8 cellular contexts compared by ENCODE assay signal in genomic region chr16:2881783-2882459, GRCh38. TPM values are rescaled to one million over a fixed set of nuclear protein-coding genes. Genes with fewer than 3 reads are reported as not detected.
DNase-seq lines count a peak whose midpoint lies in the region; ATAC-seq, FAIRE-seq and TF ChIP-seq lines count a peak whose summit lies in the region.
"Not testable (repeated sequence)": the region's sequence is repeated elsewhere in the genome, so short reads cannot be mapped to it uniquely, and the experiment has no call there.

No MANE protein-coding gene starts in this region.

- not testable (repeated sequence) for BruUV-seq in OCI-LY7 (replicated peaks; lab: Mats Ljungman, UMichigan); HepG2 (replicated peaks; lab: Mats Ljungman, UMichigan)

- not testable (repeated sequence) for TF ChIP-seq RAD21 in HepG2 (CRISPR knock-in tag; IDR thresholded peaks at IDR 0.05)

- H3K4me3 Mint-ChIP-seq in activated T-cell treated with anti-CD3 and anti-CD28 coated beads, Interleukin-2, amount 50 U/mL, for 4 hours, result peak overlapping the region; percentile 84
- H3K4me3 Mint-ChIP-seq in endodermal cell, result peak overlapping the region; percentile 72

- DNase-seq in AG04450 (ENCODE audit: low read depth, low spot score); activated T-cell treated with anti-CD3 and anti-CD28 coated beads, Interleukin-2, amount 50 U/mL, for 4 hours; endodermal cell: not testable (repeated sequence)
- DNase-seq in OCI-LY7 (ENCODE audit: low spot score) (peak; percentile 50), HepG2 (ENCODE audit: low spot score) (peak; percentile 20), gastrocnemius medialis (peak in 1 of 2 donors; percentile 35)

- not testable (repeated sequence) for H3K27ac ChIP-seq in AG04450 (ENCODE audit: low read depth, low read length)
- H3K27ac ChIP-seq in OCI-LY7 (ENCODE audit: low read depth, low read length, poor library complexity, severe bottlenecking) (peak overlapping the region; percentile 52), endodermal cell (ENCODE audit: low read depth, low read length) (peak overlapping the region; percentile 53), HepG2 (ENCODE audit: extremely low read length, insufficient read depth, low read length) (peak overlapping the region; percentile 76), gastrocnemius medialis (peak overlapping the region; percentile 91 to 98 (median 92))

- H3K9ac ChIP-seq in endodermal cell (ENCODE audit: extremely low read depth, low read length, poor library complexity, severe bottlenecking), result not testable (repeated sequence)
- H3K9ac ChIP-seq in HepG2 (ENCODE audit: insufficient read depth, low read depth, low read length), result peak overlapping the region; percentile 46; the same call in 1 of the 2 replicates

- H3K9me2 ChIP-seq in OCI-LY7 (ENCODE audit: insufficient read depth, low read length), result not testable (repeated sequence)

- peak overlapping the region; percentile 86 for H3K4me2 ChIP-seq in OCI-LY7 (ENCODE audit: low read length)
- peak overlapping the region; percentile 79 for H3K4me2 ChIP-seq in HepG2 (ENCODE audit: low read depth, low read length)

- in situ Hi-C loops in HepG2 (cut with HindIII; ENCODE audit: extremely low pct_ligation_motif_present, low pct_unique_long_range_greater_than_20kb); gastrocnemius medialis (cut with MboI; ENCODE audit: low sequenced_read_pairs in 4 of 4): not testable (repeated sequence)

- TF ChIP-seq EP300 in HepG2 (IDR thresholded peaks at IDR 0.05; ENCODE audit: low read depth in 2 of 2, low read length in 2 of 2); HepG2 (CRISPR knock-in tag; IDR thresholded peaks at IDR 0.05; ENCODE audit: borderline replicate concordance): not testable (repeated sequence)

- not testable (repeated sequence) for H3K79me2 ChIP-seq in OCI-LY7 (ENCODE audit: insufficient read depth, low read depth, low read length); HepG2 (ENCODE audit: insufficient read depth, low read length)

- not testable (repeated sequence) for TF ChIP-seq POLR2A in HepG2 (IDR thresholded peaks at IDR 0.05; ENCODE audit: insufficient read depth in 1 of 2, low read depth in 2 of 2, low read length in 2 of 2); gastrocnemius medialis (IDR thresholded peaks at IDR 0.05)

- FAIRE-seq in HepG2 (lab: Jason Lieb, UNC), result not testable (repeated sequence)

- CTCF ChIA-PET in AG04450 (lab: Charles Lee), result interaction anchor here (0.6 to 1.6 kb wide), 5 partner anchors 14 to 150 kb away, joined by 3 to 11 read pairs (median 4); no protein-coding TSS in a partner anchor
- CTCF ChIA-PET in OCI-LY7 (lab: Charles Lee; ENCODE audit: unreplicated experiment); HepG2 (lab: Yijun Ruan, JAX; ENCODE audit: low intra/inter-chr PET ratio, low total read pairs): not testable (repeated sequence)

- H3K4me3 ChIP-seq in AG04450 (ENCODE audit: low read depth, low read length) (peak overlapping the region; percentile 83), OCI-LY7 (ENCODE audit: low read depth, low read length, poor library complexity, severe bottlenecking) (peak overlapping the region; percentile 84), endodermal cell (ENCODE audit: low read length) (peak overlapping the region; percentile 91), HepG2 (replicated peaks in 1 of 3; ENCODE audit: insufficient read depth in 1 of 3, low read depth in 2 of 3, low read length in 3 of 3) (peak overlapping the region; percentile 78 to 95 (median 94)), gastrocnemius medialis (peak overlapping the region; percentile 74 to 94 (median 84))

- H4K20me1 ChIP-seq in OCI-LY7 (ENCODE audit: insufficient read depth, low read length); HepG2 (ENCODE audit: insufficient read depth, low read length): not testable (repeated sequence)

- H3K36me3 ChIP-seq in OCI-LY7 (ENCODE audit: insufficient read depth, low read length); endodermal cell (ENCODE audit: control insufficient read depth, insufficient read depth, low read length); HepG2 (replicated peaks in 1 of 2; ENCODE audit: control insufficient read depth in 1 of 2, insufficient read depth in 2 of 2, low read length in 2 of 2); gastrocnemius medialis: not testable (repeated sequence)

- not testable (repeated sequence) for H3K36me3 Mint-ChIP-seq in activated T-cell treated with anti-CD3 and anti-CD28 coated beads, Interleukin-2, amount 50 U/mL, for 4 hours (ENCODE audit: insufficient read depth); endodermal cell (ENCODE audit: low read depth)

- ATAC-seq in GM19035 (IDR thresholded peaks at IDR 0.05; ENCODE audit: unreplicated experiment) (peak; percentile 15), HG03432 (IDR thresholded peaks at IDR 0.05; ENCODE audit: unreplicated experiment) (peak; percentile 19), HepG2 (peak; percentile 48), gastrocnemius medialis (peak; percentile 21 to 31)
- ATAC-seq in activated T-cell treated with anti-CD3 and anti-CD28 coated beads, Interleukin-2, amount 50 U/mL, for 4 hours, result peak in 1 of 2 donors; percentile 4

- H3K4me1 Mint-ChIP-seq in activated T-cell treated with anti-CD3 and anti-CD28 coated beads, Interleukin-2, amount 50 U/mL, for 4 hours (ENCODE audit: low read depth), result peaks cover 13% of the 10 kb centered on the region
- not testable (repeated sequence) for H3K4me1 Mint-ChIP-seq in endodermal cell

- peak overlapping the region; percentile 70 for H3K27ac Mint-ChIP-seq in endodermal cell

- 26 to 42% methylated on average over 29 to 41 of the region's 41 CpGs for WGBS in endodermal cell (ENCODE audit: insufficient coverage in 1 of 2, insufficient read length in 1 of 2), 2 experiments
- WGBS in HepG2 (ENCODE audit: low lambda C conversion rate), result under 1% methylated on average over 33 of the region's 41 CpGs

- POLR2A ChIA-PET in AG04450 (lab: Yijun Ruan, JAX), result interaction anchor here (1.0 to 2.4 kb wide), 6 partner anchors 14 to 200 kb away, joined by 3 to 16 read pairs (median 8); partner anchors contain the start of genes FLYWCH1 and KCTD5
- POLR2A ChIA-PET in OCI-LY7 (lab: Charles Lee), result interaction anchor here (0.9 to 2.2 kb wide), 6 partner anchors 14 to 200 kb away, joined by 3 to 10 read pairs (median 4); partner anchors contain the start of genes FLYWCH1 and KCTD5
- POLR2A ChIA-PET in HepG2 (lab: Yijun Ruan, JAX), result interaction anchor here (0.9 to 3.4 kb wide), 11 partner anchors 12 to 129 kb away, joined by 3 to 96 read pairs (median 15); partner anchors contain the start of genes FLYWCH1, SRRM2 and ZG16B

- not testable (repeated sequence) for H3K9me3 ChIP-seq in AG04450 (ENCODE audit: control insufficient read depth, insufficient read depth, low read length); endodermal cell (ENCODE audit: control insufficient read depth, low read length); HepG2 (ENCODE audit: low read length); gastrocnemius medialis
- peaks cover 11% of the 10 kb centered on the region for H3K9me3 ChIP-seq in OCI-LY7 (ENCODE audit: low read length)

- not testable (repeated sequence) for TF ChIP-seq CTCF in AG04450 (IDR thresholded peaks at IDR 0.05; ENCODE audit: low read depth, low read length); OCI-LY7 (conservative IDR thresholded peaks at IDR 0.05; ENCODE audit: low read length); endodermal cell (conservative IDR thresholded peaks at IDR 0.05); HepG2 (CRISPR knock-in tag; IDR thresholded peaks at IDR 0.05); gastrocnemius medialis (IDR thresholded peaks at IDR 0.05 in 4 of 5, conservative IDR thresholded peaks at IDR 0.05 in 1 of 5)

- not testable (repeated sequence) for H3K27me3 Mint-ChIP-seq in activated T-cell treated with anti-CD3 and anti-CD28 coated beads, Interleukin-2, amount 50 U/mL, for 4 hours (ENCODE audit: low read depth)
- H3K27me3 Mint-ChIP-seq in endodermal cell (ENCODE audit: insufficient read depth), result peaks cover 17% of the 10 kb centered on the region

- H2AFZ ChIP-seq in OCI-LY7 (ENCODE audit: low read length), result peak overlapping the region; percentile 91
- not testable (repeated sequence) for H2AFZ ChIP-seq in HepG2 (ENCODE audit: low read length)

- not testable (repeated sequence) for H3K9me3 Mint-ChIP-seq in activated T-cell treated with anti-CD3 and anti-CD28 coated beads, Interleukin-2, amount 50 U/mL, for 4 hours
- H3K9me3 Mint-ChIP-seq in endodermal cell, result peaks cover 10% of the 10 kb centered on the region

- intact Hi-C loops in OCI-LY7 (cut with micrococcal nuclease; ENCODE audit: unreplicated experiment) (loop anchor here (1.0 kb wide), 1 partner anchor 23 kb away; no protein-coding TSS in a partner anchor), HepG2 (cut with micrococcal nuclease; ENCODE audit: unreplicated experiment) (loop anchor here (2.0 kb wide), 1 partner anchor 23 kb away; no protein-coding TSS in a partner anchor), gastrocnemius medialis (cut with DNase I; ENCODE audit: low total_unique reads) (loop anchor here (1.0 to 10.0 kb wide), 4 partner anchors 14 to 263 kb away; no protein-coding TSS in a partner anchor)

- H3K27me3 ChIP-seq in AG04450 (ENCODE audit: control insufficient read depth, insufficient read depth, low read length); endodermal cell (ENCODE audit: control insufficient read depth, insufficient read depth, low read length, poor library complexity, severe bottlenecking); HepG2 (ENCODE audit: control insufficient read depth in 1 of 2, insufficient read depth in 2 of 2, low read length in 2 of 2); gastrocnemius medialis: not testable (repeated sequence)

- H3K4me1 ChIP-seq in OCI-LY7 (ENCODE audit: insufficient read depth, low read length, poor library complexity, severe bottlenecking); endodermal cell (ENCODE audit: control insufficient read depth, insufficient read depth, low read length); HepG2 (ENCODE audit: insufficient read depth, low read length); gastrocnemius medialis: not testable (repeated sequence)

RNA-seq across cellular contexts. Expression of gene FLYWCH2, which starts 1.1 kb away (rescaled TPM):
- polyA plus RNA-seq in AG04450 (2011; rRNA removed), result 22.4 and 37.5 TPM in 2 replicates
- polyA minus RNA-seq in AG04450 (2011; rRNA and poly(A)+ RNA removed), result 5.9 and 8.5 TPM in 2 replicates
- total RNA-seq in OCI-LY7 (2014; rRNA removed; shearing (Covaris generic)), result 38.7 and 44.9 TPM in 2 replicates
- 22.3 and 23.9 TPM in 2 replicates for total RNA-seq in OCI-LY7 (2022)
- 10 to 100 TPM; 25.7 to 28.7 (median 28.5) TPM for total RNA-seq in activated T-cell treated with anti-CD3 and anti-CD28 coated beads, Interleukin-2, amount 50 U/mL, for 4 hours
- 10 to 100 TPM; 30.9 to 35.5 TPM for total RNA-seq in endodermal cell
- polyA plus RNA-seq in endodermal cell (2013, experiment 1 of 2), result 17.2 TPM
- polyA plus RNA-seq in endodermal cell (2013, experiment 2 of 2), result 16.3 TPM
- total RNA-seq in HepG2 (2016; rRNA removed; fragmentation: Illumina TruSeq; extraction: Trizol), result 19.8 and 20.2 TPM in 2 replicates
- 13.2 and 27.5 TPM in 2 replicates for total RNA-seq in HepG2 (2016; cell fraction: cytosol; rRNA removed; fragmentation: Illumina TruSeq; extraction: Trizol; ENCODE audit: low read depth)
- total RNA-seq in HepG2 (2016; cell fraction: insoluble cytoplasmic fraction; rRNA removed; fragmentation: Illumina TruSeq; extraction: Trizol), result 17.6 and 22.1 TPM in 2 replicates
- total RNA-seq in HepG2 (2016; cell fraction: membrane; rRNA removed; fragmentation: Illumina TruSeq; extraction: Trizol), result 15.1 and 28.9 TPM in 2 replicates
- 7.3 and 8.3 TPM in 2 replicates for total RNA-seq in HepG2 (2016; cell fraction: nucleus; rRNA removed; fragmentation: Illumina TruSeq; extraction: Trizol)
- polyA plus RNA-seq in HepG2 (2011; rRNA removed), result 16.9 and 17.3 TPM in 2 replicates
- polyA plus RNA-seq in HepG2 (2011; cell fraction: cytosol; rRNA removed), result 20.3 and 34.0 TPM in 2 replicates
- 18.3 and 20.0 TPM in 2 replicates for polyA plus RNA-seq in HepG2 (2011; cell fraction: nucleus; rRNA removed)
- polyA plus RNA-seq in HepG2 (2012), result 10.2 and 14.8 TPM in 2 replicates
- polyA plus RNA-seq in HepG2 (2016; cell fraction: cytosol; fragmentation: Illumina TruSeq; extraction: Trizol; ENCODE audit: low read depth), result 15.2 and 26.7 TPM in 2 replicates
- polyA plus RNA-seq in HepG2 (2016; cell fraction: insoluble cytoplasmic fraction; fragmentation: Illumina TruSeq; extraction: Trizol; ENCODE audit: low read depth), result 21.6 and 24.2 TPM in 2 replicates
- 15.5 and 29.2 TPM in 2 replicates for polyA plus RNA-seq in HepG2 (2016; cell fraction: membrane; fragmentation: Illumina TruSeq; extraction: Trizol; ENCODE audit: low read depth)
- polyA plus RNA-seq in HepG2 (2016; cell fraction: nucleus; fragmentation: Illumina TruSeq; extraction: Trizol; ENCODE audit: insufficient read depth, low read depth), result 16.2 and 16.3 TPM in 2 replicates
- polyA minus RNA-seq in HepG2 (2011; rRNA and poly(A)+ RNA removed; ENCODE audit: low replicate concordance), result 9.8 and 35.9 TPM in 2 replicates
- polyA minus RNA-seq in HepG2 (2011; cell fraction: cytosol; rRNA and poly(A)+ RNA removed), result 10.9 and 11.7 TPM in 2 replicates
- polyA minus RNA-seq in HepG2 (2011; cell fraction: nucleus; rRNA and poly(A)+ RNA removed), result 4.0 and 4.9 TPM in 2 replicates
- 10 to 100 TPM; 19.5 to 54.5 (median 30.2) TPM for total RNA-seq in gastrocnemius medialis

RNA-seq across cellular contexts. Expression of gene PRSS22, which starts 24.0 kb away (rescaled TPM):
- 0.11 and 0.17 TPM in 2 replicates for polyA plus RNA-seq in AG04450 (2011; rRNA removed)
- not detected in 2 replicates for polyA minus RNA-seq in AG04450 (2011; rRNA and poly(A)+ RNA removed)
- total RNA-seq in OCI-LY7 (2014; rRNA removed; shearing (Covaris generic)), result not detected in 2 replicates
- not detected in 2 replicates for total RNA-seq in OCI-LY7 (2022)
- total RNA-seq in activated T-cell treated with anti-CD3 and anti-CD28 coated beads, Interleukin-2, amount 50 U/mL, for 4 hours, result under 1 TPM in 1 of 3 donors, not detected in 2; 0.37 TPM
- total RNA-seq in endodermal cell, result 1 to 10 TPM; 5.0 to 6.2 TPM
- 0.57 TPM for polyA plus RNA-seq in endodermal cell (2013, experiment 1 of 2)
- not detected for polyA plus RNA-seq in endodermal cell (2013, experiment 2 of 2)
- 0.24 TPM in 1 of 2 replicates, not detected in the other for total RNA-seq in HepG2 (2016; rRNA removed; fragmentation: Illumina TruSeq; extraction: Trizol)
- not detected in 2 replicates for total RNA-seq in HepG2 (2016; cell fraction: cytosol; rRNA removed; fragmentation: Illumina TruSeq; extraction: Trizol; ENCODE audit: low read depth)
- 0.15 TPM in 1 of 2 replicates, not detected in the other for total RNA-seq in HepG2 (2016; cell fraction: insoluble cytoplasmic fraction; rRNA removed; fragmentation: Illumina TruSeq; extraction: Trizol)
- not detected in 2 replicates for total RNA-seq in HepG2 (2016; cell fraction: membrane; rRNA removed; fragmentation: Illumina TruSeq; extraction: Trizol)
- not detected in 2 replicates for total RNA-seq in HepG2 (2016; cell fraction: nucleus; rRNA removed; fragmentation: Illumina TruSeq; extraction: Trizol)
- 0.24 and 0.32 TPM in 2 replicates for polyA plus RNA-seq in HepG2 (2011; rRNA removed)
- polyA plus RNA-seq in HepG2 (2011; cell fraction: cytosol; rRNA removed), result 0.26 and 0.27 TPM in 2 replicates
- 0.87 and 0.88 TPM in 2 replicates for polyA plus RNA-seq in HepG2 (2011; cell fraction: nucleus; rRNA removed)
- polyA plus RNA-seq in HepG2 (2012), result not detected in 2 replicates
- not detected in 2 replicates for polyA plus RNA-seq in HepG2 (2016; cell fraction: cytosol; fragmentation: Illumina TruSeq; extraction: Trizol; ENCODE audit: low read depth)
- not detected in 2 replicates for polyA plus RNA-seq in HepG2 (2016; cell fraction: insoluble cytoplasmic fraction; fragmentation: Illumina TruSeq; extraction: Trizol; ENCODE audit: low read depth)
- polyA plus RNA-seq in HepG2 (2016; cell fraction: membrane; fragmentation: Illumina TruSeq; extraction: Trizol; ENCODE audit: low read depth), result not detected in 2 replicates
- polyA plus RNA-seq in HepG2 (2016; cell fraction: nucleus; fragmentation: Illumina TruSeq; extraction: Trizol; ENCODE audit: insufficient read depth, low read depth), result 0.57 TPM in 1 of 2 replicates, not detected in the other
- 0.42 and 1.0 TPM in 2 replicates for polyA minus RNA-seq in HepG2 (2011; rRNA and poly(A)+ RNA removed; ENCODE audit: low replicate concordance)
- polyA minus RNA-seq in HepG2 (2011; cell fraction: cytosol; rRNA and poly(A)+ RNA removed), result not detected in 2 replicates
- not detected in 2 replicates for polyA minus RNA-seq in HepG2 (2011; cell fraction: nucleus; rRNA and poly(A)+ RNA removed)
- not detected for total RNA-seq in gastrocnemius medialis

RNA-seq across cellular contexts. Expression of gene FLYWCH1, which starts 29.8 kb away (rescaled TPM):
- polyA plus RNA-seq in AG04450 (2011; rRNA removed) (15.1 and 19.8 TPM in 2 replicates), HepG2 (2011; rRNA removed) (7.3 and 11.3 TPM in 2 replicates)
- polyA minus RNA-seq in AG04450 (2011; rRNA and poly(A)+ RNA removed), result 14.2 and 17.9 TPM in 2 replicates
- total RNA-seq in OCI-LY7 (2014; rRNA removed; shearing (Covaris generic)), result 25.3 and 26.1 TPM in 2 replicates
- total RNA-seq in OCI-LY7 (2022) (61.9 and 63.9 TPM in 2 replicates), endodermal cell (10 to 100 TPM; 20.5 to 33.6 TPM), HepG2 (2016; rRNA removed; fragmentation: Illumina TruSeq; extraction: Trizol) (9.9 and 12.4 TPM in 2 replicates), gastrocnemius medialis (10 to 100 TPM; 41.7 to 49.7 (median 44.0) TPM)
- 10 to 100 TPM; 39.8 to 47.9 (median 46.8) TPM for total RNA-seq in activated T-cell treated with anti-CD3 and anti-CD28 coated beads, Interleukin-2, amount 50 U/mL, for 4 hours
- 16.4 TPM for polyA plus RNA-seq in endodermal cell (2013, experiment 1 of 2)
- polyA plus RNA-seq in endodermal cell (2013, experiment 2 of 2), result 17.2 TPM
- total RNA-seq in HepG2 (2016; cell fraction: cytosol; rRNA removed; fragmentation: Illumina TruSeq; extraction: Trizol; ENCODE audit: low read depth), result 2.1 and 2.4 TPM in 2 replicates
- total RNA-seq in HepG2 (2016; cell fraction: insoluble cytoplasmic fraction; rRNA removed; fragmentation: Illumina TruSeq; extraction: Trizol), result 7.4 and 12.0 TPM in 2 replicates
- 5.7 and 6.7 TPM in 2 replicates for total RNA-seq in HepG2 (2016; cell fraction: membrane; rRNA removed; fragmentation: Illumina TruSeq; extraction: Trizol)
- 7.5 and 8.9 TPM in 2 replicates for total RNA-seq in HepG2 (2016; cell fraction: nucleus; rRNA removed; fragmentation: Illumina TruSeq; extraction: Trizol)
- 7.4 and 13.0 TPM in 2 replicates for polyA plus RNA-seq in HepG2 (2011; cell fraction: cytosol; rRNA removed)
- polyA plus RNA-seq in HepG2 (2011; cell fraction: nucleus; rRNA removed), result 19.4 and 20.7 TPM in 2 replicates
- 4.8 and 9.8 TPM in 2 replicates for polyA plus RNA-seq in HepG2 (2012)
- polyA plus RNA-seq in HepG2 (2016; cell fraction: cytosol; fragmentation: Illumina TruSeq; extraction: Trizol; ENCODE audit: low read depth), result 1.4 and 1.7 TPM in 2 replicates
- 9.4 and 11.6 TPM in 2 replicates for polyA plus RNA-seq in HepG2 (2016; cell fraction: insoluble cytoplasmic fraction; fragmentation: Illumina TruSeq; extraction: Trizol; ENCODE audit: low read depth)
- polyA plus RNA-seq in HepG2 (2016; cell fraction: membrane; fragmentation: Illumina TruSeq; extraction: Trizol; ENCODE audit: low read depth), result 5.2 and 5.3 TPM in 2 replicates
- polyA plus RNA-seq in HepG2 (2016; cell fraction: nucleus; fragmentation: Illumina TruSeq; extraction: Trizol; ENCODE audit: insufficient read depth, low read depth), result 18.2 and 22.5 TPM in 2 replicates
- polyA minus RNA-seq in HepG2 (2011; rRNA and poly(A)+ RNA removed; ENCODE audit: low replicate concordance), result 19.9 and 35.0 TPM in 2 replicates
- 6.9 and 10.6 TPM in 2 replicates for polyA minus RNA-seq in HepG2 (2011; cell fraction: cytosol; rRNA and poly(A)+ RNA removed)
- polyA minus RNA-seq in HepG2 (2011; cell fraction: nucleus; rRNA and poly(A)+ RNA removed), result 6.5 and 7.6 TPM in 2 replicates

RNA-seq across cellular contexts. Expression of gene ZG16B, which starts 51.8 kb away (rescaled TPM):
- polyA plus RNA-seq in AG04450 (2011; rRNA removed) (0.40 and 0.48 TPM in 2 replicates), HepG2 (2011; rRNA removed) (11.3 and 14.3 TPM in 2 replicates)
- not detected in 2 replicates for polyA minus RNA-seq in AG04450 (2011; rRNA and poly(A)+ RNA removed)
- 1.2 and 4.0 TPM in 2 replicates for total RNA-seq in OCI-LY7 (2014; rRNA removed; shearing (Covaris generic))
- total RNA-seq in OCI-LY7 (2022) (2.5 and 2.6 TPM in 2 replicates), endodermal cell (not detected), HepG2 (2016; rRNA removed; fragmentation: Illumina TruSeq; extraction: Trizol) (1.5 and 1.8 TPM in 2 replicates), gastrocnemius medialis (not detected)
- total RNA-seq in activated T-cell treated with anti-CD3 and anti-CD28 coated beads, Interleukin-2, amount 50 U/mL, for 4 hours, result under 1 TPM in 1 of 3 donors, not detected in 2; 0.33 TPM
- polyA plus RNA-seq in endodermal cell (2013, experiment 1 of 2), result not detected
- not detected for polyA plus RNA-seq in endodermal cell (2013, experiment 2 of 2)
- 0.97 and 1.4 TPM in 2 replicates for total RNA-seq in HepG2 (2016; cell fraction: cytosol; rRNA removed; fragmentation: Illumina TruSeq; extraction: Trizol; ENCODE audit: low read depth)
- 0.97 and 1.7 TPM in 2 replicates for total RNA-seq in HepG2 (2016; cell fraction: insoluble cytoplasmic fraction; rRNA removed; fragmentation: Illumina TruSeq; extraction: Trizol)
- 2.0 and 2.2 TPM in 2 replicates for total RNA-seq in HepG2 (2016; cell fraction: membrane; rRNA removed; fragmentation: Illumina TruSeq; extraction: Trizol)
- 1.4 and 1.9 TPM in 2 replicates for total RNA-seq in HepG2 (2016; cell fraction: nucleus; rRNA removed; fragmentation: Illumina TruSeq; extraction: Trizol)
- 12.2 and 13.9 TPM in 2 replicates for polyA plus RNA-seq in HepG2 (2011; cell fraction: cytosol; rRNA removed)
- polyA plus RNA-seq in HepG2 (2011; cell fraction: nucleus; rRNA removed), result 8.9 and 18.3 TPM in 2 replicates
- polyA plus RNA-seq in HepG2 (2012), result 13.3 and 13.8 TPM in 2 replicates
- 1.0 and 1.1 TPM in 2 replicates for polyA plus RNA-seq in HepG2 (2016; cell fraction: cytosol; fragmentation: Illumina TruSeq; extraction: Trizol; ENCODE audit: low read depth)
- 0.84 and 1.1 TPM in 2 replicates for polyA plus RNA-seq in HepG2 (2016; cell fraction: insoluble cytoplasmic fraction; fragmentation: Illumina TruSeq; extraction: Trizol; ENCODE audit: low read depth)
- 1.4 TPM in 2 replicates for polyA plus RNA-seq in HepG2 (2016; cell fraction: membrane; fragmentation: Illumina TruSeq; extraction: Trizol; ENCODE audit: low read depth)
- polyA plus RNA-seq in HepG2 (2016; cell fraction: nucleus; fragmentation: Illumina TruSeq; extraction: Trizol; ENCODE audit: insufficient read depth, low read depth), result 2.4 and 4.4 TPM in 2 replicates
- polyA minus RNA-seq in HepG2 (2011; rRNA and poly(A)+ RNA removed; ENCODE audit: low replicate concordance), result 4.8 and 6.8 TPM in 2 replicates
- polyA minus RNA-seq in HepG2 (2011; cell fraction: cytosol; rRNA and poly(A)+ RNA removed), result 2.6 and 3.3 TPM in 2 replicates
- polyA minus RNA-seq in HepG2 (2011; cell fraction: nucleus; rRNA and poly(A)+ RNA removed), result 5.4 and 9.0 TPM in 2 replicates
